ENCODE assay signal across 6 cellular contexts in the genomic region with DNA sequence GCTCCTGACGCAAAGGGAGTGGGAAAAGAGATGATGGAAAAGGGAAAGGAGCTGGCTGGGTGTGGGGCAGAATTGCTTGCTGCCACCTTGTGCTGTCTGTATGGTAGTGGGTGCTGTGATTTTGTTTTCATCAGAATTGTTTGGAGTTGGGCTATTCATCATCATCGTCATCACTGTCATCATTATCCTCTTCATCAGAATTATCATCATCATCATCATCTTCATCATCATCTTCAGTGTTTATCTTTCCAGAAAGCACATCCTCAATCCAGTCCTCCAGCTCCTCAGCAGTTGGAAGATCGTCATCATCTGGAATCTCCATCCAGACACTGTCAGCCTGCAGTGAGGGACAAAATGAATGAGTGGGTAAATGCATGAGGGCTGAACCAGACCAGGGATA.
"Had no signal": no experiment of that assay in that cellular context is flagged by ENCODE, and none has a peak within 500 bp of the region (broad histone marks: within the 10 kb centered on the region; RNA-seq: fewer than 3 reads in every experiment).

No MANE protein-coding gene starts in this region.

- DNase-seq: IMR-90, KBM-7, KG1 had no signal

- H3K4me3 ChIP-seq: K562 had no signal

- FAIRE-seq: HTR-8/SVneo, K562 had no signal

- ATAC-seq: K562 had no signal

- H3K27ac ChIP-seq: HL-60 had no signal
